ENCODE assay signal across 2 cellular contexts in genomic region chr5:177479774-177480173, GRCh38.
TF ChIP-seq lines count a peak whose summit lies in the region.

No MANE protein-coding gene starts in this region.

TF ChIP-seq in liver, 16 proteins besides CTCF, POLR2A, EP300 and RAD21:
- TF ChIP-seq HNF4G (IDR thresholded peaks at IDR 0.05) (no peak), GABPA (IDR thresholded peaks at IDR 0.05 in 1 of 2, conservative IDR thresholded peaks at IDR 0.05 in 1 of 2) (no peak), ZBTB33 (IDR thresholded peaks at IDR 0.05) (no peak), REST (IDR thresholded peaks at IDR 0.05) (no peak), JUND (IDR thresholded peaks at IDR 0.05) (no peak), EGR1 (IDR thresholded peaks at IDR 0.05; ENCODE audit: low read depth in 2 of 2) (no peak)
TF ChIP-seq in liver: peak in this region for 0.

TF ChIP-seq in HepG2, 621 proteins besides CTCF, POLR2A, EP300 and RAD21:
- TF ChIP-seq SP5 (CRISPR knock-in tag; IDR thresholded peaks at IDR 0.05; ENCODE audit: borderline replicate concordance, low read depth) (no peak), U2AF2 (IDR thresholded peaks at IDR 0.05; ENCODE audit: low read depth, low read length) (no peak), NFYB (CRISPR knock-in tag; IDR thresholded peaks at IDR 0.05) (no peak), STAG1 (CRISPR knock-in tag; IDR thresholded peaks at IDR 0.05) (no peak), ZBTB44 (CRISPR knock-in tag; IDR thresholded peaks at IDR 0.05) (no peak), SIX1 (CRISPR knock-in tag; IDR thresholded peaks at IDR 0.05; ENCODE audit: borderline replicate concordance) (no peak), PCBP1 (IDR thresholded peaks at IDR 0.05; ENCODE audit: borderline replicate concordance, low read depth, low read length) (no peak), ZNF614 (CRISPR knock-in tag; IDR thresholded peaks at IDR 0.05; ENCODE audit: borderline replicate concordance) (no peak), SKIL (CRISPR knock-in tag; IDR thresholded peaks at IDR 0.05; ENCODE audit: borderline replicate concordance) (no peak), HHEX (CRISPR knock-in tag; IDR thresholded peaks at IDR 0.05) (no peak), CREM (IDR thresholded peaks at IDR 0.05) (no peak), CREM (CRISPR knock-in tag; IDR thresholded peaks at IDR 0.05) (no peak), MLX (CRISPR knock-in tag; IDR thresholded peaks at IDR 0.05) (no peak), ZNF274 (CRISPR knock-in tag; IDR thresholded peaks at IDR 0.05) (no peak), ZNF124 (CRISPR knock-in tag; IDR thresholded peaks at IDR 0.05) (no peak), MXD1 (CRISPR knock-in tag; IDR thresholded peaks at IDR 0.05) (no peak)
